In the genomic region with DNA sequence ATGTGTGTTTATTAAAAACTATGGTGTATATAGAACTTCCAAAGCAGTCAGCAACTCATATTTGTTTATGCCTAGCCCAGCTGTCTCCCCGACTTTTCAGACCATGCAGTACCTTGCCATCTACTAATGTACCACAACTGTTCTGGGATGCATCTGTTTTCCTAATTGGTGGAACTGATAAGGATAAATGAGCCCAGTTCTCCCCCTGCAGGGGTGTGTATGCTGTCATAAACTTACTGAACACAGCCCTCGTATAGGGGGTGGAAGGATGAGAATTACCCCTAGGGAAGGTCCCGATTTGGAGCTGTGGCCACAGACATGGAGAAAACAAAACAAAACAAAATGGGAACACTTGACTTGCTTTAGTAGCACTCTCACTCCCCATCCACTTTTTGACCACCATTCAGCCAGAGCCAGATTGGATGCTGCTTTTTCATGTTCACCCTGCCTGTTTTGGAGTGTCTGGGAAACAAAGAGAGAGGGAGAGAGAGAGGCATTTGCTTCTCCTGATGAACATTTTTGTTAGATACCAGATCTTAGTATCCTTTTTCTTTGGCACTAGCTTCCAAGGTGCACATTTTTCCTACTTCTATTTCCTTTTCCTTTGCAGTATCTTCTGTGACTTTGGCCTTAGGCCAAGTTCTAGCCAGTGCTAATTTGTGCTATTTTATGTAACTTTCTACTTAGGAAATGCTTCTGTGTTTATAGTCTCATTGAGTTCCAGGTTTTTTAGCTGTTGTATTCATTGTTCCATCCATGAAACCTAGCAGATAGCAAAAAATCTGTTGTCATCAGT, we compare ENCODE assay signal across 14 cellular contexts. TPM values are rescaled to one million over a fixed set of nuclear protein-coding genes. Genes with fewer than 3 reads are reported as not detected.
DNase-seq lines count a peak whose midpoint lies in the region; ATAC-seq and TF ChIP-seq lines count a peak whose summit lies in the region.
"Had no signal": no experiment of that assay in that cellular context is flagged by ENCODE, and none has a peak within 500 bp of the region (broad histone marks: within the 10 kb centered on the region; RNA-seq: fewer than 3 reads in every experiment).

No MANE protein-coding gene starts in this region.

- no peaks in the 10 kb centered on the region for H3K27me3 ChIP-seq in neural progenitor cell
- H3K27me3 ChIP-seq in Peyer's patch: no peaks in the 10 kb centered on the region
- H3K27me3 ChIP-seq: BLaER1 had no signal

- no peak overlapping the region for H3K4me2 ChIP-seq in neural progenitor cell
- H3K4me2 ChIP-seq: BLaER1 had no signal

- H3K4me1 Mint-ChIP-seq in neural progenitor cell: peaks cover 18% of the 10 kb centered on the region
- H3K4me1 Mint-ChIP-seq: CD8-positive, alpha-beta memory T cell; T-helper 17 cell had no signal

- H3K27ac ChIP-seq in neural progenitor cell: no peak overlapping the region
- no peak overlapping the region for H3K27ac ChIP-seq in Peyer's patch
- H3K27ac ChIP-seq: BLaER1 had no signal

- no peak for ATAC-seq in GM18870 (IDR thresholded peaks at IDR 0.05; ENCODE audit: unreplicated experiment)
- ATAC-seq: PC-3, T-helper 17 cell had no signal

- H3K27me3 Mint-ChIP-seq in neural progenitor cell (ENCODE audit: insufficient read depth, low read depth): no peaks in the 10 kb centered on the region
- H3K27me3 Mint-ChIP-seq: CD8-positive, alpha-beta memory T cell; T-helper 17 cell had no signal

- H3K9me3 ChIP-seq in neural progenitor cell (ENCODE audit: low read depth) (no peaks in the 10 kb centered on the region), Peyer's patch (no peaks in the 10 kb centered on the region)
- H3K9me3 ChIP-seq: BLaER1, HAP-1 had no signal

- TF ChIP-seq CTCF in neural progenitor cell (IDR thresholded peaks at IDR 0.05) (no peak), Peyer's patch (IDR thresholded peaks at IDR 0.05) (no peak)

- H2AFZ ChIP-seq in neural progenitor cell (replicated peaks): peak overlapping the region; percentile 30

- DNase-seq in G401 (ENCODE audit: low spot score) (peak; percentile 66), NCI-H69 (lab: John Stamatoyannopoulos, UW) (peak; percentile 37), cerebellar cortex (ENCODE audit: low spot score) (peak; percentile 52), neural progenitor cell (ENCODE audit: low spot score) (no peak), Peyer's patch (no peak), ureter (ENCODE audit: low spot score) (no peak)
- DNase-seq: CD8-positive, alpha-beta memory T cell; EL; NCI-H526 treated with DMSO at 0.1 percent for 48 hours; PC-3; T-helper 17 cell had no signal

- no peaks in the 10 kb centered on the region for H3K36me3 ChIP-seq in neural progenitor cell
- no peaks in the 10 kb centered on the region for H3K36me3 ChIP-seq in Peyer's patch
- H3K36me3 ChIP-seq: BLaER1, HAP-1 had no signal

- H3K4me3 ChIP-seq in neural progenitor cell: no peak overlapping the region
- H3K4me3 ChIP-seq in Peyer's patch: no peak overlapping the region
- H3K4me3 ChIP-seq: BLaER1, HAP-1 had no signal

- H3K79me2 ChIP-seq in neural progenitor cell (ENCODE audit: low read depth): peaks cover 4% of the 10 kb centered on the region

- H3K9ac ChIP-seq in neural progenitor cell: no peak overlapping the region
- H3K9ac ChIP-seq: BLaER1 had no signal

- H3K4me1 ChIP-seq in neural progenitor cell (peaks cover 29% of the 10 kb centered on the region), Peyer's patch (no peaks in the 10 kb centered on the region)
- H3K4me1 ChIP-seq: BLaER1 had no signal

- TF ChIP-seq POLR2A in Peyer's patch (IDR thresholded peaks at IDR 0.05): no peak

- no peaks in the 10 kb centered on the region for H3K9me3 Mint-ChIP-seq in neural progenitor cell

- peaks cover 22% of the 10 kb centered on the region for H3F3A ChIP-seq in neural progenitor cell (ENCODE audit: low read depth)

- H4K20me1 ChIP-seq in neural progenitor cell (ENCODE audit: low read depth): peaks cover 11% of the 10 kb centered on the region
- H4K20me1 ChIP-seq: BLaER1 had no signal

- H3K36me3 Mint-ChIP-seq in neural progenitor cell: no peaks in the 10 kb centered on the region
- H3K36me3 Mint-ChIP-seq: CD8-positive, alpha-beta memory T cell had no signal

- in situ Hi-C loops in G401 (cut with HindIII; ENCODE audit: low sequenced_read_pairs): no loop called here

- H3K27ac Mint-ChIP-seq in neural progenitor cell: no peak overlapping the region
- H3K27ac Mint-ChIP-seq: CD8-positive, alpha-beta memory T cell; T-helper 17 cell had no signal

- H3K4me3 Mint-ChIP-seq in neural progenitor cell: no peak overlapping the region
- H3K4me3 Mint-ChIP-seq: CD8-positive, alpha-beta memory T cell; T-helper 17 cell had no signal

RNA-seq across cellular contexts. Expression of a gene that starts 29.1 kb away (rescaled TPM):
- not detected in 2 replicates for total RNA-seq in G401 (2014; rRNA removed; shearing (Covaris generic))
- total RNA-seq in neural progenitor cell (ENCODE audit: low replicate concordance) (6.8 and 13.3 TPM in 2 replicates), Peyer's patch (10 to 100 TPM in 1 of 4 donors, 1 to 10 TPM in 3; 1.2 to 22.3 (median 2.4) TPM), ureter (6.9 TPM)

Comparison
In these comparisons a context has a peak if more than half of its experiments do, and no peak if none do; other contexts are left out.
1. DNase-seq: peak in G401 (single experiment), NCI-H69 (single experiment) and cerebellar cortex (single experiment); none in neural progenitor cell (single experiment), Peyer's patch (0 of 3) and ureter (single experiment).